ENCODE assay signal across 10 cellular contexts in genomic region chr20:35318502-35319157, GRCh38. TPM values are rescaled to one million over a fixed set of nuclear protein-coding genes. Genes with fewer than 3 reads are reported as not detected.
A peak's percentile ranks its signal among the peaks of the same experiment; 100 is the strongest.
DNase-seq lines count a peak whose midpoint lies in the region; TF ChIP-seq lines count a peak whose summit lies in the region.
"Had no signal": no experiment of that assay in that cellular context is flagged by ENCODE, and none has a peak within 500 bp of the region (broad histone marks: within the 10 kb centered on the region; RNA-seq: fewer than 3 reads in every experiment).

No MANE protein-coding gene starts in this region.

- H3K27ac Mint-ChIP-seq in Calu3 (ENCODE audit: unreplicated experiment) (peak overlapping the region; percentile 97), neural crest cell (ENCODE audit: unreplicated experiment) (peak overlapping the region; percentile 51)

- H3K27me3 Mint-ChIP-seq in Calu3 (ENCODE audit: unreplicated experiment): no peaks in the 10 kb centered on the region
- H3K27me3 Mint-ChIP-seq in neural crest cell (ENCODE audit: low read depth): no peaks in the 10 kb centered on the region

- H3K27ac ChIP-seq in epithelial cell of prostate: peak overlapping the region; percentile 93
- H3K27ac ChIP-seq: HL-60 had no signal

- intact Hi-C loops in Calu3 (cut with micrococcal nuclease; ENCODE audit: unreplicated experiment): no loop called here

- CTCF ChIA-PET in Calu3 (lab: Charles Lee): interaction anchor here (0.8 to 2.9 kb wide), 6 partner anchors 8 to 84 kb away, joined by 3 to 23 read pairs (median 7); no protein-coding TSS in a partner anchor

- in situ Hi-C loops in GM13976 (cut with MboI; ENCODE audit: low sequenced_read_pairs, unreplicated experiment): no loop called here

- H3K9me3 Mint-ChIP-seq in Calu3 (ENCODE audit: low read depth, unreplicated experiment): no peaks in the 10 kb centered on the region
- H3K9me3 Mint-ChIP-seq in neural crest cell: no peaks in the 10 kb centered on the region

- DNase-seq in Calu3: peak; percentile 81
- DNase-seq in NCI-H2196 (lab: John Stamatoyannopoulos, UW; ENCODE audit: unreplicated experiment): peak; percentile 99
- peak; percentile 88 for DNase-seq in epithelial cell of prostate (ENCODE audit: low read depth, low spot score)
- no peak for DNase-seq in neural crest cell (ENCODE audit: low read depth, low spot score)
- no peak for DNase-seq in C1 segment of cervical spinal cord (lab: John Stamatoyannopoulos, UW)
- no peak for DNase-seq in GM13976 (ENCODE audit: low spot score)
- DNase-seq in NCI-H2107 (lab: John Stamatoyannopoulos, UW): no peak
- DNase-seq in OCI-M1 (lab: John Stamatoyannopoulos, UW): no peak

- H3K36me3 Mint-ChIP-seq in Calu3 (ENCODE audit: insufficient read depth, unreplicated experiment): peaks cover 20% of the 10 kb centered on the region
- H3K36me3 Mint-ChIP-seq in neural crest cell (ENCODE audit: low read depth): peaks cover 2% of the 10 kb centered on the region

- peak overlapping the region; percentile 17 for H3K4me3 Mint-ChIP-seq in Calu3 (ENCODE audit: low read depth, unreplicated experiment)
- H3K4me3 Mint-ChIP-seq in neural crest cell: no peak overlapping the region

- H3K4me1 Mint-ChIP-seq in Calu3 (ENCODE audit: low read depth, unreplicated experiment) (peaks cover 56% of the 10 kb centered on the region), neural crest cell (no peaks in the 10 kb centered on the region)

- TF ChIP-seq CTCF in Calu3 (IDR thresholded peaks at IDR 0.05; ENCODE audit: unreplicated experiment) (no peak), neural crest cell (conservative IDR thresholded peaks at IDR 0.05) (no peak), GM13976 (IDR thresholded peaks at IDR 0.05; ENCODE audit: borderline replicate concordance, control extremely low read depth, extremely low read depth, insufficient read depth, missing control alignments) (no peak)

- TSS peak; percentile 98 for BruUV-seq in Calu3 (replicated peaks; lab: Mats Ljungman, UMichigan)

RNA-seq across cellular contexts. Expression of gene FAM83C, which starts 26.4 kb away (rescaled TPM):
- 0.12 TPM in 1 of 2 replicates, not detected in the other for total RNA-seq in Calu3 (2022)
- total RNA-seq in neural crest cell: not detected in 2 replicates
- total RNA-seq: activated CD8-positive, alpha-beta memory T cell treated with anti-CD3 and anti-CD28 coated beads for 36 hours had no signal

RNA-seq across cellular contexts. Expression of gene EIF6, which starts 34.1 kb away (rescaled TPM):
- total RNA-seq in Calu3 (2022) (271 and 317 TPM in 2 replicates), neural crest cell (112 and 116 TPM in 2 replicates)

RNA-seq across cellular contexts. Expression of gene MMP24OS, which starts 40.7 kb away (rescaled TPM):
- 86.8 and 95.4 TPM in 2 replicates for total RNA-seq in Calu3 (2022)
- 34.0 and 37.8 TPM in 2 replicates for total RNA-seq in neural crest cell

Comparison
In these comparisons a context has a peak if more than half of its experiments do, and no peak if none do; other contexts are left out.
1. DNase-seq: peak in Calu3 (single experiment), NCI-H2196 (single experiment) and epithelial cell of prostate (single experiment); none in neural crest cell (single experiment), C1 segment of cervical spinal cord (0 of 14), GM13976 (single experiment), NCI-H2107 (single experiment) and OCI-M1 (single experiment).